ENCODE assay signal across 19 cellular contexts in genomic region chr4:138912714-138913340, GRCh38.
DNase-seq lines count a peak whose midpoint lies in the region; ATAC-seq and TF ChIP-seq lines count a peak whose summit lies in the region.
"Had no signal": no experiment of that assay in that cellular context is flagged by ENCODE, and none has a peak within 500 bp of the region (broad histone marks: within the 10 kb centered on the region; RNA-seq: fewer than 3 reads in every experiment).

No MANE protein-coding gene starts in this region.

- no peaks in the 10 kb centered on the region for H3K27me3 ChIP-seq in left ventricle myocardium inferior (ENCODE audit: low read depth)
- no peaks in the 10 kb centered on the region for H3K27me3 ChIP-seq in endocrine pancreas (ENCODE audit: control insufficient read depth, insufficient read depth, low read length)
- no peaks in the 10 kb centered on the region for H3K27me3 ChIP-seq in upper lobe of right lung
- H3K27me3 ChIP-seq: foreskin keratinocyte, testis had no signal

- no peak overlapping the region for H3K9ac ChIP-seq in endocrine pancreas (ENCODE audit: control insufficient read depth, insufficient read depth, low read length)
- H3K9ac ChIP-seq: GM23248 had no signal

- intact Hi-C loops in left ventricle myocardium inferior (cut with micrococcal nuclease) = no loop called here
- intact Hi-C loops in Right ventricle myocardium superior (cut with DNase I) = no loop called here
- intact Hi-C loops in upper lobe of right lung (cut with DNase I) = no loop called here

- peak overlapping the region; percentile 23 to 75 (median 25) for H3K27ac Mint-ChIP-seq in nephron
- no peak overlapping the region for H3K27ac Mint-ChIP-seq in natural killer cell treated with Interleukin-12 subunit alpha and Interleukin-12 subunit beta and Interleukin-15 and Interleukin-18, amount 100 ng/mL, for 72 hours
- H3K27ac Mint-ChIP-seq: CD14-positive monocyte, T-helper 17 cell had no signal

- H3K4me1 ChIP-seq in left ventricle myocardium inferior (peaks cover 25% of the 10 kb centered on the region), endocrine pancreas (ENCODE audit: control insufficient read depth, insufficient read depth, low read length) (peaks cover 18% of the 10 kb centered on the region), upper lobe of right lung (peaks cover 15% of the 10 kb centered on the region)
- H3K4me1 ChIP-seq: testis had no signal

- H3K4me3 Mint-ChIP-seq in nephron = no peak overlapping the region
- H3K4me3 Mint-ChIP-seq in natural killer cell treated with Interleukin-12 subunit alpha and Interleukin-12 subunit beta and Interleukin-15 and Interleukin-18, amount 100 ng/mL, for 72 hours = no peak overlapping the region
- H3K4me3 Mint-ChIP-seq: CD14-positive monocyte, T-helper 17 cell had no signal

- TF ChIP-seq CTCF in left ventricle myocardium inferior (IDR thresholded peaks at IDR 0.05; ENCODE audit: borderline replicate concordance) (no peak), nephron (IDR thresholded peaks at IDR 0.05; ENCODE audit: unreplicated experiment in 3 of 3) (no peak), upper lobe of right lung (IDR thresholded peaks at IDR 0.05) (no peak)

- no peaks in the 10 kb centered on the region for H3K36me3 ChIP-seq in left ventricle myocardium inferior
- H3K36me3 ChIP-seq in endocrine pancreas (ENCODE audit: control insufficient read depth, insufficient read depth, low read length) = no peaks in the 10 kb centered on the region
- no peaks in the 10 kb centered on the region for H3K36me3 ChIP-seq in upper lobe of right lung

- H3K4me3 ChIP-seq in left ventricle myocardium inferior (no peak overlapping the region), endocrine pancreas (ENCODE audit: control insufficient read depth, insufficient read depth, low read length) (peak overlapping the region; percentile 43), upper lobe of right lung (no peak overlapping the region)
- H3K4me3 ChIP-seq: GM23248, testis had no signal

- no peak for ATAC-seq in Right ventricle myocardium superior (ENCODE audit: poor library complexity)
- no peak for ATAC-seq in upper lobe of right lung
- ATAC-seq in natural killer cell treated with Interleukin-12 subunit alpha and Interleukin-12 subunit beta and Interleukin-15 and Interleukin-18, amount 100 ng/mL, for 72 hours = no peak
- ATAC-seq: foreskin keratinocyte, T-helper 17 cell had no signal

- no peaks in the 10 kb centered on the region for H3K9me3 ChIP-seq in left ventricle myocardium inferior (replicated peaks)
- H3K9me3 ChIP-seq in endocrine pancreas (ENCODE audit: control insufficient read depth, low read length) = no peaks in the 10 kb centered on the region
- no peaks in the 10 kb centered on the region for H3K9me3 ChIP-seq in upper lobe of right lung
- H3K9me3 ChIP-seq: testis had no signal

- no peaks in the 10 kb centered on the region for H3K9me3 Mint-ChIP-seq in nephron
- H3K9me3 Mint-ChIP-seq in natural killer cell treated with Interleukin-12 subunit alpha and Interleukin-12 subunit beta and Interleukin-15 and Interleukin-18, amount 100 ng/mL, for 72 hours = no peaks in the 10 kb centered on the region
- H3K9me3 Mint-ChIP-seq: CD14-positive monocyte had no signal

- no peaks in the 10 kb centered on the region for H3K36me3 Mint-ChIP-seq in nephron (ENCODE audit: low read depth)
- no peaks in the 10 kb centered on the region for H3K36me3 Mint-ChIP-seq in natural killer cell treated with Interleukin-12 subunit alpha and Interleukin-12 subunit beta and Interleukin-15 and Interleukin-18, amount 100 ng/mL, for 72 hours

- peaks cover 30% of the 10 kb centered on the region for H3K4me1 Mint-ChIP-seq in nephron
- no peaks in the 10 kb centered on the region for H3K4me1 Mint-ChIP-seq in natural killer cell treated with Interleukin-12 subunit alpha and Interleukin-12 subunit beta and Interleukin-15 and Interleukin-18, amount 100 ng/mL, for 72 hours (ENCODE audit: low read depth in 2 of 2)

- DNase-seq in left ventricle myocardium inferior (no peak), Right ventricle myocardium superior (no peak), upper lobe of right lung (no peak), NCI-H226 (no peak), T-helper 1 cell (no peak)
- DNase-seq in natural killer cell treated with Interleukin-12 subunit alpha and Interleukin-12 subunit beta and Interleukin-15 and Interleukin-18, amount 100 ng/mL, for 72 hours (ENCODE audit: low spot score) = no peak
- DNase-seq: ACHN; activated CD4-positive, alpha-beta T cell treated with anti-CD3 and anti-CD28 coated beads, Interleukin-2, amount 50 U/mL, for 48 hours; activated naive CD4-positive, alpha-beta T cell treated with Interleukin-2 at 50 U/mL for 16 hours; aorta; foreskin keratinocyte; GM23248; NCI-H1694 treated with DMSO at 0.1 percent for 48 hours; stimulated activated CD8-positive, alpha-beta memory T cell treated with anti-CD3 and anti-CD28 coated beads, Interleukin-4, amount 100 ng/mL, for 48 hours; T-helper 17 cell; testis had no signal

- H3K27me3 Mint-ChIP-seq in nephron (ENCODE audit: low read depth) = peaks cover 4% of the 10 kb centered on the region
- H3K27me3 Mint-ChIP-seq in natural killer cell treated with Interleukin-12 subunit alpha and Interleukin-12 subunit beta and Interleukin-15 and Interleukin-18, amount 100 ng/mL, for 72 hours = no peaks in the 10 kb centered on the region

- H3K27ac ChIP-seq in left ventricle myocardium inferior (replicated peaks) (peak overlapping the region; percentile 86), upper lobe of right lung (peak overlapping the region; percentile 82)
- H3K27ac ChIP-seq: foreskin keratinocyte, GM23248, testis had no signal

Comparison
In these comparisons a context has a peak if more than half of its experiments do, and no peak if none do; other contexts are left out.
1. H3K27ac Mint-ChIP-seq: peak in nephron (3 of 3); none in natural killer cell treated with Interleukin-12 subunit alpha and Interleukin-12 subunit beta and Interleukin-15 and Interleukin-18, amount 100 ng/mL, for 72 hours (0 of 2).